Comparison of ENCODE assay signal across 25 cellular contexts in the genomic region with DNA sequence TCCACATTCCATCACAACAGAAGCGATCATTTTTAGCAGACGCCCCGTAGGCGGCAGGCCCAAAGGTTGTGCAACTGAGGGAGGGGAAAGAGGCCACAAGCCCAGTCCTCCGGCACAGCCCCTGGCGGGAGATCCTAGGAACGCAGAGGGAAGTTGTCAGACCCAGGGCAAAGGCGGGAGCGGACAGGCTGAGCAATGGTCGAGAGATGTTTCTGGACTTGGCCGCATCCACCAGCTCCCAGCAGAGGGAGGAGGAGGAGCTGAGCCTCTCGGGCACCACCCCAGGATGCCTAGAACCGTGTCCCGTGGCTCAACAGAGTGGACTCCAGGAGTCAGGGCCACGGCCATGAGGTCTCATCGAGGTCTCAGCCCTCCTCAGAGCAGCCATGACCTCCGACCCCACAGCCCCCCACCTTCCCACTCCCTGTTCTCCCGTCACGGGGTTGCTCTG. TPM values are rescaled to one million over a fixed set of nuclear protein-coding genes. Genes with fewer than 3 reads are reported as not detected.
DNase-seq lines count a peak whose midpoint lies in the region; ATAC-seq and TF ChIP-seq lines count a peak whose summit lies in the region.
"Had no signal": no experiment of that assay in that cellular context is flagged by ENCODE, and none has a peak within 500 bp of the region (broad histone marks: within the 10 kb centered on the region; RNA-seq: fewer than 3 reads in every experiment).

No MANE protein-coding gene starts in this region.

- no peak overlapping the region for H3K4me3 Mint-ChIP-seq in CD14-positive monocyte
- H3K4me3 Mint-ChIP-seq: activated naive CD8-positive, alpha-beta T cell treated with anti-CD3 and anti-CD28 coated beads, Interleukin-2, amount 50 U/mL, for 24 hours; CD4-positive, CD25-positive, alpha-beta regulatory T cell had no signal

- H3K36me3 ChIP-seq in RWPE2 (ENCODE audit: low read depth) (no peaks in the 10 kb centered on the region), gastroesophageal sphincter (no peaks in the 10 kb centered on the region), BE2C (no peaks in the 10 kb centered on the region)
- H3K36me3 ChIP-seq: breast epithelium, gastrocnemius medialis had no signal

- TF ChIP-seq CTCF in CD14-positive monocyte (IDR thresholded peaks at IDR 0.05) (no peak), RWPE2 (IDR thresholded peaks at IDR 0.05; ENCODE audit: poor library complexity, severe bottlenecking) (no peak), gastroesophageal sphincter (IDR thresholded peaks at IDR 0.05) (peak in 1 of 4 experiments; percentile 6), BE2C (IDR thresholded peaks at IDR 0.05; ENCODE audit: low read depth, low read length) (no peak)

- no peak for ATAC-seq in RWPE2 (ENCODE audit: low read depth)
- ATAC-seq in gastroesophageal sphincter: peak; percentile 28
- no peak for ATAC-seq in HG03039 (IDR thresholded peaks at IDR 0.05; ENCODE audit: unreplicated experiment)
- ATAC-seq: activated naive CD8-positive, alpha-beta T cell treated with anti-CD3 and anti-CD28 coated beads, Interleukin-2, amount 50 U/mL, for 24 hours; gastrocnemius medialis; left colon; mucosa of descending colon had no signal

- DNase-seq in CD14-positive monocyte (ENCODE audit: low spot score) (peak; percentile 26), RWPE2 (ENCODE audit: low spot score) (peak; percentile 49), posterior vena cava (ENCODE audit: low spot score) (peak; percentile 79), BE2C (no peak), NCI-H2107 (lab: John Stamatoyannopoulos, UW) (no peak), NCI-H510A treated with DMSO at 0.1 percent for 48 hours (lab: John Stamatoyannopoulos, UW) (no peak)
- DNase-seq: ACHN; activated CD8-positive, alpha-beta memory T cell treated with anti-CD3 and anti-CD28 coated beads, Interleukin-2, amount 50 U/mL, for 48 hours; activated effector memory CD4-positive, alpha-beta T cell treated with Interleukin-2 at 50 U/mL for 16 hours; activated naive CD8-positive, alpha-beta T cell treated with anti-CD3 and anti-CD28 coated beads, Interleukin-2, amount 50 U/mL, for 24 hours; CD4-positive, CD25-positive, alpha-beta regulatory T cell; dermis blood vessel endothelial cell; gastrocnemius medialis; IMR-90; left colon; NCI-H1436 treated with DMSO at 0.1 percent for 48 hours; NCI-H82; OCI-M1; stimulated activated CD4-positive, alpha-beta T cell treated with anti-CD3 and anti-CD28 coated beads, Interleukin-15, amount 100 ng/mL, for 24 hours had no signal

- peaks cover 21% of the 10 kb centered on the region for H3K27me3 ChIP-seq in RWPE2 (ENCODE audit: insufficient read depth, poor library complexity, severe bottlenecking)
- H3K27me3 ChIP-seq in gastroesophageal sphincter: peaks cover 73% of the 10 kb centered on the region
- peaks cover 42% of the 10 kb centered on the region for H3K27me3 ChIP-seq in BE2C

- peaks cover 0 to 11% (median 4%) of the 10 kb centered on the region in 7 donors for H3K9me3 Mint-ChIP-seq in CD14-positive monocyte
- H3K9me3 Mint-ChIP-seq: activated naive CD8-positive, alpha-beta T cell treated with anti-CD3 and anti-CD28 coated beads, Interleukin-2, amount 50 U/mL, for 24 hours had no signal

- intact Hi-C loops in CD14-positive monocyte (cut with micrococcal nuclease) (no loop called here), posterior vena cava (cut with DNase I) (no loop called here)

- H3K9me3 ChIP-seq in RWPE2 (ENCODE audit: severe bottlenecking): no peaks in the 10 kb centered on the region
- peaks cover 0 to 26% (median 0%) of the 10 kb centered on the region in 3 donors for H3K9me3 ChIP-seq in gastroesophageal sphincter
- H3K9me3 ChIP-seq in BE2C: no peaks in the 10 kb centered on the region
- H3K9me3 ChIP-seq: gastrocnemius medialis, mucosa of descending colon had no signal

- H3K27ac ChIP-seq in RWPE2 (ENCODE audit: poor library complexity, severe bottlenecking) (no peak overlapping the region), gastroesophageal sphincter (no peak overlapping the region)
- H3K27ac ChIP-seq: breast epithelium, gastrocnemius medialis, HL-60 had no signal

- no peak overlapping the region for H3K27ac Mint-ChIP-seq in CD14-positive monocyte
- H3K27ac Mint-ChIP-seq: activated naive CD8-positive, alpha-beta T cell treated with anti-CD3 and anti-CD28 coated beads, Interleukin-2, amount 50 U/mL, for 24 hours; CD4-positive, CD25-positive, alpha-beta regulatory T cell had no signal

- H3K27me3 Mint-ChIP-seq in CD14-positive monocyte (ENCODE audit: low read depth in 3 of 3): peaks cover 6 to 26% (median 16%) of the 10 kb centered on the region in 3 donors

- WGBS in gastroesophageal sphincter (ENCODE audit: low coverage in 1 of 2), 2 donors: 69% methylated on average over 12 of the region's 19 CpGs; no CpG with 5 or more reads in 1 of the 2 donors

- no peak for TF ChIP-seq POLR2A in gastroesophageal sphincter (IDR thresholded peaks at IDR 0.05)

- H3K4me1 ChIP-seq in RWPE2 (ENCODE audit: insufficient read depth, poor library complexity, severe bottlenecking) (no peaks in the 10 kb centered on the region), gastroesophageal sphincter (no peaks in the 10 kb centered on the region), BE2C (no peaks in the 10 kb centered on the region)
- H3K4me1 ChIP-seq: breast epithelium, gastrocnemius medialis had no signal

- H3K4me1 Mint-ChIP-seq in CD14-positive monocyte: no peaks in the 10 kb centered on the region
- H3K4me1 Mint-ChIP-seq: activated naive CD8-positive, alpha-beta T cell treated with anti-CD3 and anti-CD28 coated beads, Interleukin-2, amount 50 U/mL, for 24 hours; CD4-positive, CD25-positive, alpha-beta regulatory T cell had no signal

- no peak for TF ChIP-seq EP300 in gastroesophageal sphincter (IDR thresholded peaks at IDR 0.05)

- H3K4me3 ChIP-seq in RWPE2 (ENCODE audit: severe bottlenecking): no peak overlapping the region
- no peak overlapping the region for H3K4me3 ChIP-seq in gastroesophageal sphincter
- H3K4me3 ChIP-seq in BE2C (ENCODE audit: low read depth, low read length): no peak overlapping the region
- H3K4me3 ChIP-seq: breast epithelium, gastrocnemius medialis, mucosa of descending colon had no signal

- H3K36me3 Mint-ChIP-seq in CD14-positive monocyte: no peaks in the 10 kb centered on the region
- H3K36me3 Mint-ChIP-seq: CD4-positive, CD25-positive, alpha-beta regulatory T cell had no signal

RNA-seq across cellular contexts. Expression of a gene that starts 38.0 kb away (rescaled TPM):
- polyA plus RNA-seq in CD14-positive monocyte: not detected
- total RNA-seq in gastroesophageal sphincter (1 to 10 TPM in 1 of 4 donors, not detected in 3; 2.0 TPM), posterior vena cava (not detected)
- polyA plus RNA-seq in BE2C (2012; ENCODE audit: insufficient read depth, insufficient read length, low read depth): 0.34 TPM
- total RNA-seq: gastrocnemius medialis, SK-MEL-5 had no signal

Comparison
In these comparisons a context has a peak if more than half of its experiments do, and no peak if none do; other contexts are left out.
1. DNase-seq: peak in CD14-positive monocyte (single experiment), RWPE2 (single experiment) and posterior vena cava (single experiment); none in BE2C (single experiment), NCI-H2107 (single experiment) and NCI-H510A treated with DMSO at 0.1 percent for 48 hours (single experiment).